ENCODE assay signal across 4 cellular contexts in genomic region chr9:31873717-31874116, GRCh38.
"Had no signal": no experiment of that assay in that cellular context is flagged by ENCODE, and none has a peak within 500 bp of the region (broad histone marks: within the 10 kb centered on the region; RNA-seq: fewer than 3 reads in every experiment).

No MANE protein-coding gene starts in this region.

- H2AFZ ChIP-seq: GM23338 had no signal

- H3K4me2 ChIP-seq: GM23338 had no signal

- H3K27ac ChIP-seq: HL-60 had no signal

- DNase-seq: H9, HCEC 1CT had no signal

- H3K4me3 ChIP-seq: GM23338 had no signal
